In the genomic region with DNA sequence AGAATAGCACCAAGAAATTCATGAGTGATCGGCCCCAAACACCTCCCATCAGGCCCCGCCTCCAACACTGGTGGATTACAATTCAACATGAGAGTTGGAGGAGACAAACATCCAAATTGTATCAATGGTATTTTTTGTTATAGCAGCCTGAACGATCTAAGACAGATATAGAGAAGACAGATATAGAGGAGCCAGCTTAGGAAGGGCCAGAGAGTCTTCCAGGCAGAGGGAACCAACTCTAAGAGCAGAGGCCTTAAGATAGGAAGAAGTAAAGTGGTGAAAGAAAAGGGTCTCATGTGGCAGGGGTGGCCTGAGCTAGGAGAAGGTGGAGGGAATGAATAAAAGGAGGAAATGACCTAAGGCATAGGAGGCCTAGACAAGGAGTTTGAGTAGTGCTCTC, we compare ENCODE assay signal across 17 cellular contexts.
DNase-seq lines count a peak whose midpoint lies in the region; ATAC-seq, FAIRE-seq and TF ChIP-seq lines count a peak whose summit lies in the region.
"Had no signal": no experiment of that assay in that cellular context is flagged by ENCODE, and none has a peak within 500 bp of the region (broad histone marks: within the 10 kb centered on the region; RNA-seq: fewer than 3 reads in every experiment).

No MANE protein-coding gene starts in this region.

- H3K79me2 ChIP-seq in endothelial cell of umbilical vein (ENCODE audit: control insufficient read depth, insufficient read depth, low read length), result no peaks in the 10 kb centered on the region
- H3K79me2 ChIP-seq: parathyroid adenoma had no signal

- TF ChIP-seq CTCF in Panc1 (IDR thresholded peaks at IDR 0.05), result no peak
- TF ChIP-seq CTCF in endothelial cell of umbilical vein (IDR thresholded peaks at IDR 0.05; ENCODE audit: extremely low read depth in 1 of 2, insufficient read depth in 1 of 2, low read depth in 1 of 2, low read length in 2 of 2), result no peak
- TF ChIP-seq CTCF in osteocyte (IDR thresholded peaks at IDR 0.05), result no peak

- H2AFZ ChIP-seq in endothelial cell of umbilical vein (ENCODE audit: low read depth, low read length), result no peak overlapping the region
- H2AFZ ChIP-seq: parathyroid adenoma had no signal

- intact Hi-C loops in CD4-positive, alpha-beta memory T cell (cut with micrococcal nuclease), result no loop called here
- intact Hi-C loops in Panc1 (cut with micrococcal nuclease; ENCODE audit: unreplicated experiment) (loop anchor here (10.0 kb wide), 1 partner anchor 51 kb away; no protein-coding TSS in a partner anchor), endothelial cell of umbilical vein (cut with micrococcal nuclease) (loop anchor here (5.0 to 10.0 kb wide), 2 partner anchors 224 to 841 kb away; no protein-coding TSS in a partner anchor)

- no peak for ATAC-seq in Panc1
- no peak for ATAC-seq in GM19395 (IDR thresholded peaks at IDR 0.05; ENCODE audit: unreplicated experiment)

- CTCF ChIA-PET in CD4-positive, alpha-beta memory T cell (lab: Charles Lee; ENCODE audit: partially characterized antibody), result interaction anchor here (4.9 to 8.7 kb wide), 2 partner anchors 157 to 306 kb away, joined by 32 to 126 read pairs; partner anchors contain the start of gene TBL1XR1
- CTCF ChIA-PET in Panc1 (lab: Charles Lee) (interaction anchor here (0.6 kb wide), 1 partner anchor 319 kb away, joined by 3 read pairs; no protein-coding TSS in a partner anchor), endothelial cell of umbilical vein (lab: Charles Lee) (interaction anchor here (1.4 to 7.7 kb wide), 2 partner anchors 53 to 304 kb away, joined by 3 to 66 read pairs; no protein-coding TSS in a partner anchor)

- in situ Hi-C loops in Panc1 (cut with HindIII; ENCODE audit: low pct_unique_long_range_greater_than_20kb, low sequenced_read_pairs), result no loop called here
- in situ Hi-C loops in HAP-1 (cut with MboI; ENCODE audit: low sequenced_read_pairs), result loop anchor here (5.0 to 25.0 kb wide), 2 partner anchors 159 to 294 kb away; partner anchors contain the start of gene TBL1XR1

- TF ChIP-seq POLR2A in endothelial cell of umbilical vein (IDR thresholded peaks at IDR 0.05; ENCODE audit: low read depth, low read length), result no peak

- no peak overlapping the region for H3K4me2 ChIP-seq in endothelial cell of umbilical vein (ENCODE audit: insufficient read depth, low read length)

- no peaks in the 10 kb centered on the region for H3K9me3 ChIP-seq in CD4-positive, alpha-beta memory T cell (ENCODE audit: control insufficient read depth in 1 of 2, low read length in 2 of 2)
- H3K9me3 ChIP-seq in Panc1 (ENCODE audit: control insufficient read depth, insufficient read depth, low read depth, low read length) (no peaks in the 10 kb centered on the region), endothelial cell of umbilical vein (replicated peaks; ENCODE audit: control insufficient read depth, insufficient read depth, low read length) (no peaks in the 10 kb centered on the region), HAP-1 (no peaks in the 10 kb centered on the region)

- H3K36me3 Mint-ChIP-seq in CD4-positive, alpha-beta memory T cell, result peaks cover 0 to 12% of the 10 kb centered on the region in 2 donors
- H3K36me3 Mint-ChIP-seq in osteocyte (ENCODE audit: unreplicated experiment), result no peaks in the 10 kb centered on the region

- H3K9me1 ChIP-seq in endothelial cell of umbilical vein (replicated peaks; ENCODE audit: control insufficient read depth, extremely low read depth, insufficient read depth, low read length), result no peaks in the 10 kb centered on the region

- H3K27ac ChIP-seq in CD4-positive, alpha-beta memory T cell (ENCODE audit: low read depth, low read length), result no peak overlapping the region
- H3K27ac ChIP-seq in Panc1 (ENCODE audit: low read length) (peak overlapping the region; percentile 99), endothelial cell of umbilical vein (ENCODE audit: insufficient read depth, low read depth, low read length) (peak overlapping the region; percentile 98)
- H3K27ac ChIP-seq: parathyroid adenoma had no signal

- peak overlapping the region in 4 of 7 donors; percentile 38 to 100 (median 58) for H3K27ac Mint-ChIP-seq in CD4-positive, alpha-beta memory T cell
- peak overlapping the region; percentile 35 for H3K27ac Mint-ChIP-seq in osteocyte (ENCODE audit: unreplicated experiment)
- H3K27ac Mint-ChIP-seq: B cell had no signal

- POLR2A ChIA-PET in CD4-positive, alpha-beta memory T cell (lab: Charles Lee; ENCODE audit: partially characterized antibody), result interaction anchor here (1.3 to 8.1 kb wide), 2 partner anchors 10 to 158 kb away, joined by 4 to 529 read pairs; partner anchors contain the start of gene TBL1XR1
- POLR2A ChIA-PET in Panc1 (lab: Charles Lee), result no interaction called here
- POLR2A ChIA-PET in endothelial cell of umbilical vein (lab: Charles Lee), result no interaction called here

- no peak overlapping the region for H3K4me3 Mint-ChIP-seq in CD4-positive, alpha-beta memory T cell
- H3K4me3 Mint-ChIP-seq in osteocyte (ENCODE audit: unreplicated experiment), result no peak overlapping the region
- H3K4me3 Mint-ChIP-seq: B cell had no signal

- no peak overlapping the region for H3K9ac ChIP-seq in endothelial cell of umbilical vein (replicated peaks; ENCODE audit: extremely low read depth, insufficient read depth, low read length)
- H3K9ac ChIP-seq: parathyroid adenoma had no signal

- no peaks in the 10 kb centered on the region for H3K27me3 ChIP-seq in CD4-positive, alpha-beta memory T cell (ENCODE audit: insufficient read depth, low read length)
- H3K27me3 ChIP-seq in Panc1 (ENCODE audit: control insufficient read depth, insufficient read depth, low read length) (no peaks in the 10 kb centered on the region), endothelial cell of umbilical vein (ENCODE audit: control insufficient read depth in 2 of 2, insufficient read depth in 2 of 2, low read length in 2 of 2) (no peaks in the 10 kb centered on the region), HAP-1 (ENCODE audit: low read depth) (no peaks in the 10 kb centered on the region)

- FAIRE-seq in endothelial cell of umbilical vein (lab: Jason Lieb, UNC), result peak; percentile 42
- FAIRE-seq: bronchial epithelial cell had no signal

- no peaks in the 10 kb centered on the region for H3K36me3 ChIP-seq in CD4-positive, alpha-beta memory T cell (ENCODE audit: insufficient read depth, low read length)
- no peaks in the 10 kb centered on the region for H3K36me3 ChIP-seq in Panc1 (ENCODE audit: control insufficient read depth, insufficient read depth, low read length)
- no peaks in the 10 kb centered on the region for H3K36me3 ChIP-seq in endothelial cell of umbilical vein (ENCODE audit: control insufficient read depth in 2 of 2, extremely low read depth in 1 of 2, insufficient read depth in 2 of 2, low read length in 2 of 2)
- H3K36me3 ChIP-seq in HAP-1 (replicated peaks), result no peaks in the 10 kb centered on the region

- H3K9me3 Mint-ChIP-seq in CD4-positive, alpha-beta memory T cell, result peaks cover 0 to 12% (median 0%) of the 10 kb centered on the region in 8 donors
- H3K9me3 Mint-ChIP-seq in osteocyte (ENCODE audit: unreplicated experiment), result no peaks in the 10 kb centered on the region

- no peak for DNase-seq in CD4-positive, alpha-beta memory T cell
- DNase-seq in Panc1 (ENCODE audit: low read depth, low spot score) (no peak), endothelial cell of umbilical vein (ENCODE audit: low read depth, low spot score) (no peak), osteocyte (ENCODE audit: extremely low spot score, unreplicated experiment) (no peak), midbrain (lab: John Stamatoyannopoulos, UW) (no peak), HAP-1 (ENCODE audit: low spot score in 2 of 2) (no peak), islet precursor cell (no peak)
- DNase-seq: activated CD4-positive, alpha-beta T cell treated with anti-CD3 and anti-CD28 coated beads, Interleukin-2, amount 50 U/mL, for 48 hours; activated gamma-delta T cell treated with Interleukin-2 at 50 U/mL for 16 hours; DND-41; NCI-H1436; NCI-H510A treated with DMSO at 0.1 percent for 48 hours; stimulated activated CD4-positive, alpha-beta T cell treated with anti-CD3 and anti-CD28 coated beads, Interleukin-15, amount 100 ng/mL, for 24 hours had no signal

- dilution Hi-C loops in endothelial cell of umbilical vein (cut with MboI; ENCODE audit: extremely low pct_ligation_motif_present, low sequenced_read_pairs), result no loop called here

- BruUV-seq in Panc1 (replicated peaks; lab: Mats Ljungman, UMichigan) (no TSS peak), endothelial cell of umbilical vein (replicated peaks; lab: Mats Ljungman, UMichigan) (no TSS peak)

- peaks cover 1 to 7% of the 10 kb centered on the region in 2 donors for H3K27me3 Mint-ChIP-seq in CD4-positive, alpha-beta memory T cell
- no peaks in the 10 kb centered on the region for H3K27me3 Mint-ChIP-seq in osteocyte (ENCODE audit: unreplicated experiment)
- H3K27me3 Mint-ChIP-seq: B cell had no signal

- H4K20me1 ChIP-seq in endothelial cell of umbilical vein (replicated peaks; ENCODE audit: control insufficient read depth, extremely low read depth, insufficient read depth, low read length), result no peaks in the 10 kb centered on the region

- no peak overlapping the region for H3K4me3 ChIP-seq in CD4-positive, alpha-beta memory T cell (ENCODE audit: low read length in 2 of 2)
- H3K4me3 ChIP-seq in Panc1 (ENCODE audit: low read depth in 2 of 2, low read length in 2 of 2) (no peak overlapping the region), endothelial cell of umbilical vein (replicated peaks in 1 of 3; ENCODE audit: insufficient read depth in 1 of 3, low read depth in 1 of 3, low read length in 3 of 3) (no peak overlapping the region), HAP-1 (no peak overlapping the region)

- H3K4me1 ChIP-seq in CD4-positive, alpha-beta memory T cell (ENCODE audit: insufficient read depth, low read length), result peaks cover 38% of the 10 kb centered on the region
- H3K4me1 ChIP-seq in Panc1 (ENCODE audit: control insufficient read depth, insufficient read depth, low read length) (peaks cover 43% of the 10 kb centered on the region), endothelial cell of umbilical vein (ENCODE audit: control insufficient read depth, extremely low read depth, insufficient read depth, low read length) (peaks cover 47% of the 10 kb centered on the region), HAP-1 (peaks cover 34% of the 10 kb centered on the region)

- H3K4me1 Mint-ChIP-seq in CD4-positive, alpha-beta memory T cell, result peaks cover 33 to 61% (median 42%) of the 10 kb centered on the region in 4 donors
- H3K4me1 Mint-ChIP-seq in osteocyte (ENCODE audit: unreplicated experiment), result peaks cover 52% of the 10 kb centered on the region

TF ChIP-seq in endothelial cell of umbilical vein, 7 proteins besides CTCF, POLR2A, EP300 and RAD21 (continues in another document):
- TF ChIP-seq GATA2 (IDR thresholded peaks at IDR 0.05; ENCODE audit: insufficient read depth, insufficient read length, low read depth, low read length) (no peak), JUN (IDR thresholded peaks at IDR 0.05; ENCODE audit: borderline replicate concordance, insufficient read depth, insufficient read length, low read depth) (no peak), EZH2 (IDR thresholded peaks at IDR 0.05; ENCODE audit: borderline replicate concordance, low read depth, low read length, severe bottlenecking) (no peak)
- TF ChIP-seq, protein P1, sequence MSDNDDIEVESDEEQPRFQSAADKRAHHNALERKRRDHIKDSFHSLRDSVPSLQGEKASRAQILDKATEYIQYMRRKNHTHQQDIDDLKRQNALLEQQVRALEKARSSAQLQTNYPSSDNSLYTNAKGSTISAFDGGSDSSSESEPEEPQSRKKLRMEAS (IDR thresholded peaks at IDR 0.05; ENCODE audit: insufficient read depth, insufficient read length), result no peak
